In genomic region chr4:156794863-156795262, GRCh38 we compare ENCODE assay signal across 14 cellular contexts.
"Had no signal": no experiment of that assay in that cellular context is flagged by ENCODE, and none has a peak within 500 bp of the region (broad histone marks: within the 10 kb centered on the region; RNA-seq: fewer than 3 reads in every experiment).

No MANE protein-coding gene starts in this region.

- DNase-seq: activated CD4-positive, alpha-beta T cell treated with anti-CD3 and anti-CD28 coated beads for 1 hour; activated CD4-positive, alpha-beta T cell treated with anti-CD3 and anti-CD28 coated beads, Interleukin-2, amount 50 U/mL, for 1 hour; activated T-cell treated with anti-CD3 and anti-CD28 coated beads, Interleukin-2, amount 50 U/mL, for 24 hours; adrenal gland; left lung; substantia nigra; thyroid gland; upper lobe of right lung had no signal

- H3K4me3 ChIP-seq: adrenal gland, coronary artery, left lung, thyroid gland, upper lobe of right lung had no signal

- ATAC-seq: activated T-helper 17 cell treated with anti-CD3 and anti-CD28 coated beads, Interleukin-2, amount 50 U/mL, for 72 hours; left lung; natural killer cell treated with Interleukin-12 subunit alpha and Interleukin-12 subunit beta and Interleukin-15 and Interleukin-18, amount 100 ng/mL, for 72 hours; upper lobe of right lung had no signal

- H3K27me3 Mint-ChIP-seq: activated naive CD8-positive, alpha-beta T cell; activated T-cell treated with anti-CD3 and anti-CD28 coated beads, Interleukin-2, amount 50 U/mL, for 24 hours; activated T-helper 17 cell treated with anti-CD3 and anti-CD28 coated beads, Interleukin-2, amount 50 U/mL, for 72 hours; natural killer cell treated with Interleukin-12 subunit alpha and Interleukin-12 subunit beta and Interleukin-15 and Interleukin-18, amount 100 ng/mL, for 72 hours; progenitor cell of endocrine pancreas; stimulated activated naive CD8-positive, alpha-beta T cell treated with anti-CD3 and anti-CD28 coated beads, Interleukin-15, Interleukin-2, amounts not matched to agents 100 ng/mL and 50 ng/mL, for 24 hours had no signal

- H3K27ac Mint-ChIP-seq: activated naive CD8-positive, alpha-beta T cell; activated T-cell treated with anti-CD3 and anti-CD28 coated beads, Interleukin-2, amount 50 U/mL, for 24 hours; activated T-helper 17 cell treated with anti-CD3 and anti-CD28 coated beads, Interleukin-2, amount 50 U/mL, for 72 hours; natural killer cell treated with Interleukin-12 subunit alpha and Interleukin-12 subunit beta and Interleukin-15 and Interleukin-18, amount 100 ng/mL, for 72 hours; progenitor cell of endocrine pancreas; stimulated activated naive CD8-positive, alpha-beta T cell treated with anti-CD3 and anti-CD28 coated beads, Interleukin-15, Interleukin-2, amounts not matched to agents 100 ng/mL and 50 ng/mL, for 24 hours had no signal

- H3K36me3 ChIP-seq: adrenal gland, left lung, thyroid gland, upper lobe of right lung had no signal

- H3K27me3 ChIP-seq: adrenal gland, left lung, thyroid gland, upper lobe of right lung had no signal

- H3K9me3 Mint-ChIP-seq: activated T-helper 17 cell treated with anti-CD3 and anti-CD28 coated beads, Interleukin-2, amount 50 U/mL, for 72 hours; natural killer cell treated with Interleukin-12 subunit alpha and Interleukin-12 subunit beta and Interleukin-15 and Interleukin-18, amount 100 ng/mL, for 72 hours; stimulated activated naive CD8-positive, alpha-beta T cell treated with anti-CD3 and anti-CD28 coated beads, Interleukin-15, Interleukin-2, amounts not matched to agents 100 ng/mL and 50 ng/mL, for 24 hours had no signal

- H3K9me3 ChIP-seq: adrenal gland, left lung, thyroid gland, upper lobe of right lung had no signal

- H3K4me3 Mint-ChIP-seq: activated naive CD8-positive, alpha-beta T cell; activated T-cell treated with anti-CD3 and anti-CD28 coated beads, Interleukin-2, amount 50 U/mL, for 24 hours; activated T-helper 17 cell treated with anti-CD3 and anti-CD28 coated beads, Interleukin-2, amount 50 U/mL, for 72 hours; natural killer cell treated with Interleukin-12 subunit alpha and Interleukin-12 subunit beta and Interleukin-15 and Interleukin-18, amount 100 ng/mL, for 72 hours; stimulated activated naive CD8-positive, alpha-beta T cell treated with anti-CD3 and anti-CD28 coated beads, Interleukin-15, Interleukin-2, amounts not matched to agents 100 ng/mL and 50 ng/mL, for 24 hours had no signal

- H3K36me3 Mint-ChIP-seq: activated naive CD8-positive, alpha-beta T cell; natural killer cell treated with Interleukin-12 subunit alpha and Interleukin-12 subunit beta and Interleukin-15 and Interleukin-18, amount 100 ng/mL, for 72 hours had no signal

- H3K4me1 Mint-ChIP-seq: activated T-helper 17 cell treated with anti-CD3 and anti-CD28 coated beads, Interleukin-2, amount 50 U/mL, for 72 hours had no signal

- H3K4me1 ChIP-seq: thyroid gland had no signal

- H3K27ac ChIP-seq: adrenal gland, coronary artery, left lung, thyroid gland, upper lobe of right lung had no signal
